Comparison of ENCODE assay signal across 15 cellular contexts in the genomic region with DNA sequence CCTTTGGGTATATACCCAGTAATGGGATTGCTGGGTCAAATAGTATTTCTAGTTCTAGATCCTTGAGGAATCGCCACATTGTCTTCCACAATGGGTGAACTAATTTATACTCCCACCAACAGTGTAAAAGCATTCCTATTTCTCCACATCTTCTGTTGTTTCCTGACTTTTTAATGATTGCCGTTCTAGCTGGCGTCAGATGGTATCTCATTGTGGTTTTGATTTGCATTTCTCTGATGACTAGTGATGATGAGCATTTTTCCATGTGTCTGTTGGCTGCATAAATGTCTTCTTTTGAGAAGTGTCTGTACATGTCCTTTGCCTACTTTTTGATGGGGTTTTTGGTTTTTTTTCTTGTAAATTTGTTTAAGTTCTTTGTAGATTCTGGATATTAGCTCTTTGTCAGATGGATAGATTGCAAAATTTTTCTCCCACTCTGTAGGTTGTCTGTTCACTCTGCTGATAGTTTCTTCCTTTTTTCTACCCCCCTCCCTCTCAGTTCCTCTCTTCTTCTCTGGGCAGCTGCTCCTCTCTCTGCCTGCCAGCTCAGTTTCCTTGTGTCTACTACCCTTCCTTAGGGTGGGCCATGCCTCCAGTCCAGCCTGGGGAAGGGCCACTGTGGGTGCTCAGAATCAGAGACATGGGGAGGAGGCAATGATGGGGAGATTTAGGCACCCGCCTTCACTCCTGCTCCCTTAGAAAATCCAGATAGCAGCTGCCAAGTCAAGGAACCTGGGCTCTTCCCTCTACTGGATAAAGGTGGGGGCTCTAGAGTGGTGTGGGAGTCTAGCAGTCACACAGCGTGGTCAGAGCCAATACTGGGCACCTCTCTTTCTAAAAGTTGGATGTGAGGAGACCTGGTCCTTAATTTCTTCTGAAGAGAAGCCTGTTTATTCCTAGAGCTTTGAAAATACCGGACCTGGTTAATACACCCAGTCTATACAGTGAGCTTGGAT. TPM values are rescaled to one million over a fixed set of nuclear protein-coding genes. Genes with fewer than 3 reads are reported as not detected.
A peak's percentile ranks its signal among the peaks of the same experiment; 100 is the strongest.
DNase-seq lines count a peak whose midpoint lies in the region; ATAC-seq, FAIRE-seq and TF ChIP-seq lines count a peak whose summit lies in the region.
"Not testable (repeated sequence)": the region's sequence is repeated elsewhere in the genome, so short reads cannot be mapped to it uniquely, and the experiment has no call there.
"Had no signal": no experiment of that assay in that cellular context is flagged by ENCODE, and none has a peak within 500 bp of the region (broad histone marks: within the 10 kb centered on the region; RNA-seq: fewer than 3 reads in every experiment).

No MANE protein-coding gene starts in this region.

- ATAC-seq in GM12878 = peak; percentile 69

- not testable (repeated sequence) for H3K9ac ChIP-seq in GM12878 (ENCODE audit: control insufficient read depth, insufficient read depth, low read length)

- not testable (repeated sequence) for H4K20me1 ChIP-seq in GM12878 (ENCODE audit: control insufficient read depth, insufficient read depth)

- not testable (repeated sequence) for H3K36me3 ChIP-seq in SJSA1; GM12878 (ENCODE audit: control insufficient read depth in 2 of 2, insufficient read depth in 2 of 2, low read length in 1 of 2)

- 14% methylated on average over 6 of the region's 6 CpGs for WGBS in GM12878 (ENCODE audit: insufficient coverage, insufficient replicate concordance, low lambda C conversion rate, missing lambda C conversion rate)

- in situ Hi-C loops in GM12878 (cut with MboI) = loop anchor here (5.0 kb wide), 1 partner anchor 103 kb away; no protein-coding TSS in a partner anchor

- H3K27ac Mint-ChIP-seq in activated T-cell treated with anti-CD3 and anti-CD28 coated beads, Interleukin-2, amount 50 U/mL, for 24 hours = peak overlapping the region; percentile 84

- H3K4me1 Mint-ChIP-seq in activated T-cell treated with anti-CD3 and anti-CD28 coated beads, Interleukin-2, amount 50 U/mL, for 24 hours (ENCODE audit: low read depth) = peaks cover 28% of the 10 kb centered on the region

- POLR2A ChIA-PET in GM12878 (lab: Charles Lee) = not testable (repeated sequence)

- BruUV-seq in GM12878 (replicated peaks; lab: Mats Ljungman, UMichigan) = not testable (repeated sequence)

- H3K27me3 ChIP-seq in SJSA1 (replicated peaks); GM12878 (replicated peaks in 1 of 2; ENCODE audit: control insufficient read depth in 2 of 2, insufficient read depth in 2 of 2, low read length in 1 of 2): not testable (repeated sequence)

- H3K9me3 ChIP-seq in SJSA1 (replicated peaks); GM12878 (replicated peaks; ENCODE audit: control insufficient read depth, insufficient read depth, low read length): not testable (repeated sequence)

- TF ChIP-seq EP300 in GM12878 (IDR thresholded peaks at IDR 0.05; ENCODE audit: borderline replicate concordance in 1 of 2, control insufficient read depth in 1 of 2, low read depth in 2 of 2, low read length in 2 of 2) = not testable (repeated sequence)

- not testable (repeated sequence) for TF ChIP-seq CTCF in NB4 (IDR thresholded peaks at IDR 0.05; ENCODE audit: low read depth, low read length); GM12878 (IDR thresholded peaks at IDR 0.05 in 2 of 3, conservative IDR thresholded peaks at IDR 0.05 in 1 of 3; ENCODE audit: control insufficient read depth in 2 of 3, extremely low read depth in 1 of 3, insufficient read depth in 1 of 3, low read depth in 3 of 3, low read length in 3 of 3)

- H3K4me2 ChIP-seq in GM12878 (ENCODE audit: control insufficient read depth, insufficient read depth) = not testable (repeated sequence)

- not testable (repeated sequence) for H3K36me3 Mint-ChIP-seq in activated T-cell treated with anti-CD3 and anti-CD28 coated beads, Interleukin-2, amount 50 U/mL, for 24 hours (ENCODE audit: low read depth)

- not testable (repeated sequence) for TF ChIP-seq RAD21 in GM12878 (IDR thresholded peaks at IDR 0.05; ENCODE audit: insufficient read depth, low read depth, low read length)

- CTCF ChIA-PET in GM12878 (lab: Yijun Ruan, JAX) = interaction anchor here (0.9 to 1.7 kb wide), 7 partner anchors 96 to 320 kb away, joined by 3 to 7 read pairs (median 3); no protein-coding TSS in a partner anchor

- peak overlapping the region; percentile 90 for H3K27ac ChIP-seq in SJSA1
- not testable (repeated sequence) for H3K27ac ChIP-seq in GM12878 (ENCODE audit: control insufficient read depth, insufficient read depth)

- DNase-seq in A172 (ENCODE audit: low spot score) (peak; percentile 24), GM03348 (ENCODE audit: low spot score) (peak; percentile 41), NB4 (ENCODE audit: low read depth) (peak; percentile 43), SJSA1 (ENCODE audit: low read depth in 1 of 2, low spot score in 2 of 2) (peak in 1 of 2 experiments; percentile 75), glomerular visceral epithelial cell (ENCODE audit: extremely low spot score) (peak; percentile 61), pons (ENCODE audit: low spot score) (peak; percentile 7)
- DNase-seq in activated T-cell treated with anti-CD3 and anti-CD28 coated beads, Interleukin-2, amount 50 U/mL, for 24 hours; GM12878 (ENCODE audit: low read depth, low spot score): not testable (repeated sequence)

- H3K4me3 Mint-ChIP-seq in activated T-cell treated with anti-CD3 and anti-CD28 coated beads, Interleukin-2, amount 50 U/mL, for 24 hours = not testable (repeated sequence)

- H3K4me3 ChIP-seq in NB4 (ENCODE audit: low read depth, low read length); SJSA1; GM12878: not testable (repeated sequence)

- intact Hi-C loops in GM12878 (cut with micrococcal nuclease; ENCODE audit: unreplicated experiment) = loop anchor here (5.0 kb wide), 1 partner anchor 158 kb away; no protein-coding TSS in a partner anchor

- FAIRE-seq in GM12878 (lab: Jason Lieb, UNC) = not testable (repeated sequence)

- SMC1A ChIA-PET in GM12878 (lab: Charles Lee; ENCODE audit: uncharacterized antibody, unreplicated experiment) = interaction anchor here (1.0 kb wide), 1 partner anchor 9 kb away, joined by 3 read pairs; no protein-coding TSS in a partner anchor

- peaks cover 62% of the 10 kb centered on the region for H3K27me3 Mint-ChIP-seq in activated T-cell treated with anti-CD3 and anti-CD28 coated beads, Interleukin-2, amount 50 U/mL, for 24 hours

- not testable (repeated sequence) for H2AFZ ChIP-seq in GM12878 (ENCODE audit: control insufficient read depth, low read depth, low read length)

- H3K9me3 Mint-ChIP-seq in activated T-cell treated with anti-CD3 and anti-CD28 coated beads, Interleukin-2, amount 50 U/mL, for 24 hours = not testable (repeated sequence)

- RAD21 ChIA-PET in GM12878 (lab: Charles Lee; ENCODE audit: unreplicated experiment) = interaction anchor here (1.5 kb wide), 1 partner anchor 106 kb away, joined by 5 read pairs; no protein-coding TSS in a partner anchor

- H3K4me1 ChIP-seq in SJSA1 (replicated peaks) = peaks cover 51% of the 10 kb centered on the region
- not testable (repeated sequence) for H3K4me1 ChIP-seq in GM12878 (ENCODE audit: control insufficient read depth, insufficient read depth, low read length)

- TF ChIP-seq POLR2A in NB4 (IDR thresholded peaks at IDR 0.05; ENCODE audit: extremely low read depth, insufficient read length); GM12878 (IDR thresholded peaks at IDR 0.05; ENCODE audit: low read depth, low read length): not testable (repeated sequence)

- not testable (repeated sequence) for H3K79me2 ChIP-seq in GM12878 (ENCODE audit: control insufficient read depth, insufficient read depth, low read length)

TF ChIP-seq in GM12878, 131 proteins besides CTCF, POLR2A, EP300 and RAD21 (continues in another document):
- TF ChIP-seq ATF7 (IDR thresholded peaks at IDR 0.05; ENCODE audit: low read depth) (0 out of 2 replicates have a peak, but pooled peaks have one; percentile 13), MTA2 (IDR thresholded peaks at IDR 0.05; ENCODE audit: low read depth) (0 out of 2 replicates have a peak, but pooled peaks have one; percentile 13)

RNA-seq across cellular contexts. Expression of gene IGFL2, which starts 37.0 kb away (rescaled TPM):
- total RNA-seq in A172 (2014; rRNA removed; shearing (Covaris generic)) = not detected in 2 replicates
- total RNA-seq in SJSA1 (2014; rRNA removed; shearing (Covaris generic)) = not detected in 2 replicates
- total RNA-seq in GM12878 (2013; cell fraction: nucleolus; rRNA removed) = not detected in 2 replicates
- total RNA-seq in GM12878 (2014; rRNA removed) (not detected in 2 replicates), GM12878 (2014; rRNA removed; fragmentation: Illumina TruSeq; extraction: Trizol) (not detected in 2 replicates), GM12878 (2021) (not detected in 2 replicates)
- not detected for polyA plus RNA-seq in GM12878 (2011; ENCODE audit: low read depth)
- polyA plus RNA-seq in GM12878 (2011; rRNA removed) (0.19 and 0.37 TPM in 2 replicates), GM12878 (2014; fragmentation: Illumina TruSeq; extraction: Trizol) (not detected in 2 replicates), GM12878 (2014; fragmentation: Nextera tagmentation; extraction: Ambion mirVana) (not detected), GM12878 (2014; rRNA removed) (not detected in 2 replicates), GM12878 (2016; fragmentation: Nextera tagmentation; extraction: Ambion mirVana) (not detected)
- polyA plus RNA-seq in GM12878 (2011; cell fraction: cytosol; rRNA removed) = 0.12 and 0.15 TPM in 2 replicates
- 0.18 TPM in 1 of 2 replicates, not detected in the other for polyA plus RNA-seq in GM12878 (2011; cell fraction: nucleus; rRNA removed)
- not detected in 2 replicates for polyA plus RNA-seq in GM12878 (2012)
- not detected in 2 replicates for polyA minus RNA-seq in GM12878 (2011; rRNA and poly(A)+ RNA removed)
- polyA minus RNA-seq in GM12878 (2011; cell fraction: cytosol; rRNA and poly(A)+ RNA removed) = not detected in 2 replicates
- polyA minus RNA-seq in GM12878 (2011; cell fraction: nucleus; rRNA and poly(A)+ RNA removed) = not detected in 2 replicates
- total RNA-seq: lower lobe of right lung, natural killer cell, PC-9, progenitor cell of endocrine pancreas had no signal
- polyA plus RNA-seq: heart right ventricle, immature natural killer cell had no signal

RNA-seq across cellular contexts. Expression of gene IGFL1, which starts 44.5 kb away (rescaled TPM):
- total RNA-seq in A172 (2014; rRNA removed; shearing (Covaris generic)) = 0.67 TPM in 1 of 2 replicates, not detected in the other
- not detected in 2 replicates for total RNA-seq in SJSA1 (2014; rRNA removed; shearing (Covaris generic))
- total RNA-seq in GM12878 (2013; cell fraction: nucleolus; rRNA removed) = not detected in 2 replicates
- not detected in 2 replicates for total RNA-seq in GM12878 (2014; rRNA removed)
- total RNA-seq in GM12878 (2014; rRNA removed; fragmentation: Illumina TruSeq; extraction: Trizol) = not detected in 2 replicates
- total RNA-seq in GM12878 (2021) = not detected in 2 replicates
- not detected for polyA plus RNA-seq in GM12878 (2011; ENCODE audit: low read depth)
- polyA plus RNA-seq in GM12878 (2011; rRNA removed) = not detected in 2 replicates
- not detected in 2 replicates for polyA plus RNA-seq in GM12878 (2011; cell fraction: cytosol; rRNA removed)
- not detected in 2 replicates for polyA plus RNA-seq in GM12878 (2011; cell fraction: nucleus; rRNA removed)
- polyA plus RNA-seq in GM12878 (2012) = not detected in 2 replicates
- polyA plus RNA-seq in GM12878 (2014; fragmentation: Illumina TruSeq; extraction: Trizol) = not detected in 2 replicates
- not detected for polyA plus RNA-seq in GM12878 (2014; fragmentation: Nextera tagmentation; extraction: Ambion mirVana)
- not detected in 2 replicates for polyA plus RNA-seq in GM12878 (2014; rRNA removed)
- not detected for polyA plus RNA-seq in GM12878 (2016; fragmentation: Nextera tagmentation; extraction: Ambion mirVana)
- not detected in 2 replicates for polyA minus RNA-seq in GM12878 (2011; rRNA and poly(A)+ RNA removed)
- polyA minus RNA-seq in GM12878 (2011; cell fraction: cytosol; rRNA and poly(A)+ RNA removed) = not detected in 2 replicates
- polyA minus RNA-seq in GM12878 (2011; cell fraction: nucleus; rRNA and poly(A)+ RNA removed) = not detected in 2 replicates
- total RNA-seq: CD4-positive, alpha-beta memory T cell; heart right ventricle; lower lobe of right lung; natural killer cell; progenitor cell of endocrine pancreas had no signal
- polyA plus RNA-seq: CD4-positive, alpha-beta memory T cell; heart right ventricle; immature natural killer cell had no signal
